Comparison of ENCODE assay signal across 8 cellular contexts in genomic region chr9:115013998-115014397, GRCh38.
DNase-seq lines count a peak whose midpoint lies in the region; ATAC-seq and TF ChIP-seq lines count a peak whose summit lies in the region.

No MANE protein-coding gene starts in this region.

- under 1% methylated on average over 3 of the region's 3 CpGs for WGBS in liver

- no peaks in the 10 kb centered on the region for H3K27me3 ChIP-seq in liver (ENCODE audit: control insufficient read depth in 4 of 4, insufficient read depth in 4 of 4, low read length in 3 of 4)

- no peaks in the 10 kb centered on the region for H3K36me3 ChIP-seq in liver (ENCODE audit: control insufficient read depth in 4 of 4, insufficient read depth in 3 of 4, low read depth in 1 of 4, low read length in 3 of 4)

- peak overlapping the region; percentile 77 for H3K27ac Mint-ChIP-seq in activated CD4-positive, alpha-beta T cell treated with anti-CD3 and anti-CD28 coated beads, Interleukin-2, amount 10 ng/mL, durations not matched to agents 24 days and 14 days

- intact Hi-C loops in activated CD4-positive, alpha-beta T cell treated with anti-CD3 and anti-CD28 coated beads, Interleukin-2, amount 10 ng/mL, durations not matched to agents 24 days and 14 days (cut with micrococcal nuclease) = loop anchor here (1.0 to 10.0 kb wide), 7 partner anchors 84 to 511 kb away; partner anchors contain the start of genes TNFSF15 and TNFSF8

- H3K9ac ChIP-seq in liver (ENCODE audit: low read depth in 1 of 2, low read length in 2 of 2) = no peak overlapping the region

- TF ChIP-seq CTCF in GM12864 (IDR thresholded peaks at IDR 0.05; ENCODE audit: low read depth, low read length, missing control alignments) (peak; percentile 70), liver (IDR thresholded peaks at IDR 0.05; ENCODE audit: low read depth, low read length, missing input control) (peak; percentile 85)

- no peak overlapping the region for H3K4me3 ChIP-seq in GM12864 (ENCODE audit: low read depth, low read length)
- no peak overlapping the region for H3K4me3 ChIP-seq in liver (ENCODE audit: low read depth in 1 of 3, low read length in 3 of 3)

- no peaks in the 10 kb centered on the region for H3K9me3 ChIP-seq in liver (ENCODE audit: control insufficient read depth in 4 of 4, low read length in 3 of 4)

- ATAC-seq in HG03196 (IDR thresholded peaks at IDR 0.05; ENCODE audit: unreplicated experiment) = peak; percentile 59
- no peak for ATAC-seq in GM21423 (IDR thresholded peaks at IDR 0.05; ENCODE audit: unreplicated experiment)

- H3K27ac ChIP-seq in liver (ENCODE audit: low read depth in 1 of 2, low read length in 2 of 2) = no peak overlapping the region

- H3K4me1 Mint-ChIP-seq in activated CD4-positive, alpha-beta T cell treated with anti-CD3 and anti-CD28 coated beads, Interleukin-2, amount 10 ng/mL, durations not matched to agents 24 days and 14 days = peaks cover 55% of the 10 kb centered on the region

- TF ChIP-seq RAD21 in liver (IDR thresholded peaks at IDR 0.05) = peak; percentile 99 to 100

- H3K27me3 Mint-ChIP-seq in activated CD4-positive, alpha-beta T cell treated with anti-CD3 and anti-CD28 coated beads, Interleukin-2, amount 10 ng/mL, durations not matched to agents 24 days and 14 days = peaks cover 2% of the 10 kb centered on the region

- DNase-seq in GM12864 (ENCODE audit: low read depth) (peak; percentile 26), NCI-H526 (lab: John Stamatoyannopoulos, UW) (peak; percentile 59 to 68), dedifferentiated amniotic fluid mesenchymal stem cell (ENCODE audit: extremely low spot score) (peak; percentile 80)
- DNase-seq in activated CD4-positive, alpha-beta T cell treated with anti-CD3 and anti-CD28 coated beads, Interleukin-2, amount 10 ng/mL, durations not matched to agents 24 days and 14 days = peak; percentile 93
- DNase-seq in stimulated activated CD4-positive, alpha-beta T cell treated with anti-CD3 and anti-CD28 coated beads, TNF-alpha, amount 100 ng/mL, for 24 hours (ENCODE audit: low read depth in 3 of 3) = peak; percentile 57 to 78 (median 72)

- no peaks in the 10 kb centered on the region for H3K36me3 Mint-ChIP-seq in activated CD4-positive, alpha-beta T cell treated with anti-CD3 and anti-CD28 coated beads, Interleukin-2, amount 10 ng/mL, durations not matched to agents 24 days and 14 days (ENCODE audit: low read depth)

- H3K4me1 ChIP-seq in liver (ENCODE audit: control insufficient read depth in 4 of 4, insufficient read depth in 4 of 4, low read length in 3 of 4) = no peaks in the 10 kb centered on the region

- peak overlapping the region; percentile 18 for H3K4me3 Mint-ChIP-seq in activated CD4-positive, alpha-beta T cell treated with anti-CD3 and anti-CD28 coated beads, Interleukin-2, amount 10 ng/mL, durations not matched to agents 24 days and 14 days

- no peaks in the 10 kb centered on the region for H3K9me3 Mint-ChIP-seq in activated CD4-positive, alpha-beta T cell treated with anti-CD3 and anti-CD28 coated beads, Interleukin-2, amount 10 ng/mL, durations not matched to agents 24 days and 14 days

TF ChIP-seq in liver, 16 proteins besides CTCF, POLR2A, EP300 and RAD21:
- no peak for TF ChIP-seq NR2F2 (IDR thresholded peaks at IDR 0.05)
TF ChIP-seq in liver: peak in this region for 0.

Comparison
In these comparisons a context has a peak if more than half of its experiments do, and no peak if none do; other contexts are left out.
1. DNase-seq: peak in every context shown above with its lines; median percentile 93 in activated CD4-positive, alpha-beta T cell treated with anti-CD3 and anti-CD28 coated beads, Interleukin-2, amount 10 ng/mL, durations not matched to agents 24 days and 14 days; 80 in dedifferentiated amniotic fluid mesenchymal stem cell; 72 in stimulated activated CD4-positive, alpha-beta T cell treated with anti-CD3 and anti-CD28 coated beads, TNF-alpha, amount 100 ng/mL, for 24 hours; 64 in NCI-H526; 26 in GM12864.